ENCODE assay signal across 13 cellular contexts in genomic region chr4:95728145-95728544, GRCh38.
A peak's percentile ranks its signal among the peaks of the same experiment; 100 is the strongest.
DNase-seq lines count a peak whose midpoint lies in the region; ATAC-seq and TF ChIP-seq lines count a peak whose summit lies in the region.
"Had no signal": no experiment of that assay in that cellular context is flagged by ENCODE, and none has a peak within 500 bp of the region (broad histone marks: within the 10 kb centered on the region; RNA-seq: fewer than 3 reads in every experiment).

No MANE protein-coding gene starts in this region.

- H3K36me3 ChIP-seq in brain microvascular endothelial cell (replicated peaks) (no peaks in the 10 kb centered on the region), sigmoid colon (no peaks in the 10 kb centered on the region), esophagus muscularis mucosa (no peaks in the 10 kb centered on the region)

- in situ Hi-C loops in brain microvascular endothelial cell (cut with HindIII; ENCODE audit: low pct_ligation_motif_present, low sequenced_read_pairs): no loop called here

- no peak overlapping the region for H3K27ac ChIP-seq in brain microvascular endothelial cell
- no peak overlapping the region for H3K27ac ChIP-seq in sigmoid colon
- no peak overlapping the region for H3K27ac ChIP-seq in esophagus muscularis mucosa (replicated peaks in 1 of 4)

- 77 to 79% methylated on average over 3 of the region's 3 CpGs for WGBS in sigmoid colon, 2 donors
- WGBS in esophagus muscularis mucosa: 92% methylated on average over 3 of the region's 3 CpGs

- no peak overlapping the region for H3K4me3 ChIP-seq in brain microvascular endothelial cell (ENCODE audit: low read depth, low read length)
- no peak overlapping the region for H3K4me3 ChIP-seq in sigmoid colon
- no peak overlapping the region for H3K4me3 ChIP-seq in esophagus muscularis mucosa

- H3K4me1 ChIP-seq in sigmoid colon (peaks cover 0 to 5% (median 0%) of the 10 kb centered on the region in 4 donors), esophagus muscularis mucosa (no peaks in the 10 kb centered on the region)
- H3K4me1 ChIP-seq: Caco-2 had no signal

- intact Hi-C loops in left cardiac atrium (cut with DNase I): no loop called here
- intact Hi-C loops in sigmoid colon (cut with DNase I): no loop called here
- intact Hi-C loops in esophagus muscularis mucosa (cut with DNase I): no loop called here

- TF ChIP-seq CTCF in brain microvascular endothelial cell (IDR thresholded peaks at IDR 0.05; ENCODE audit: low read depth, low read length, missing control alignments) (no peak), sigmoid colon (IDR thresholded peaks at IDR 0.05) (no peak), esophagus muscularis mucosa (IDR thresholded peaks at IDR 0.05) (no peak)

- no peaks in the 10 kb centered on the region for H3K9me3 ChIP-seq in sigmoid colon
- H3K9me3 ChIP-seq in esophagus muscularis mucosa: no peaks in the 10 kb centered on the region
- H3K9me3 ChIP-seq: Caco-2 had no signal

- peak; percentile 92 to 95 for ATAC-seq in left cardiac atrium
- no peak for ATAC-seq in GM18873 (IDR thresholded peaks at IDR 0.05; ENCODE audit: low FRiP score, unreplicated experiment)
- ATAC-seq in HG03196 (IDR thresholded peaks at IDR 0.05; ENCODE audit: unreplicated experiment): no peak
- ATAC-seq: effector memory CD8-positive, alpha-beta T cell had no signal

- no peaks in the 10 kb centered on the region for H3K27me3 ChIP-seq in brain microvascular endothelial cell (replicated peaks)
- H3K27me3 ChIP-seq in sigmoid colon: no peaks in the 10 kb centered on the region
- no peaks in the 10 kb centered on the region for H3K27me3 ChIP-seq in esophagus muscularis mucosa

- DNase-seq in NCI-H226: peak; percentile 85
- peak; percentile 12 for DNase-seq in brain microvascular endothelial cell
- peak; percentile 20 for DNase-seq in left cardiac atrium
- peak; percentile 64 for DNase-seq in sigmoid colon
- no peak for DNase-seq in esophagus muscularis mucosa (ENCODE audit: extremely low spot score)
- no peak for DNase-seq in stimulated activated CD4-positive, alpha-beta T cell treated with anti-CD3 and anti-CD28 coated beads, Interleukin-15, amount 100 ng/mL, for 24 hours
- DNase-seq: activated CD4-positive, alpha-beta T cell treated with anti-CD3 and anti-CD28 coated beads for 1 hour; Caco-2; effector memory CD8-positive, alpha-beta T cell; NCI-H1092 treated with DMSO at 0.1 percent for 48 hours; occipital lobe had no signal

- TF ChIP-seq EP300 in sigmoid colon (IDR thresholded peaks at IDR 0.05) (no peak), esophagus muscularis mucosa (IDR thresholded peaks at IDR 0.05) (no peak)

- TF ChIP-seq POLR2A in sigmoid colon (IDR thresholded peaks at IDR 0.05) (no peak), esophagus muscularis mucosa (IDR thresholded peaks at IDR 0.05; ENCODE audit: low read depth) (no peak)

Comparison
In these comparisons a context has a peak if more than half of its experiments do, and no peak if none do; other contexts are left out.
1. DNase-seq: peak in NCI-H226 (single experiment), brain microvascular endothelial cell (single experiment), left cardiac atrium (single experiment) and sigmoid colon (single experiment); none in esophagus muscularis mucosa (single experiment) and stimulated activated CD4-positive, alpha-beta T cell treated with anti-CD3 and anti-CD28 coated beads, Interleukin-15, amount 100 ng/mL, for 24 hours (single experiment).
2. ATAC-seq: peak in left cardiac atrium (2 of 2); none in GM18873 (single experiment) and HG03196 (single experiment).